ENCODE assay signal across 8 cellular contexts in the genomic region with DNA sequence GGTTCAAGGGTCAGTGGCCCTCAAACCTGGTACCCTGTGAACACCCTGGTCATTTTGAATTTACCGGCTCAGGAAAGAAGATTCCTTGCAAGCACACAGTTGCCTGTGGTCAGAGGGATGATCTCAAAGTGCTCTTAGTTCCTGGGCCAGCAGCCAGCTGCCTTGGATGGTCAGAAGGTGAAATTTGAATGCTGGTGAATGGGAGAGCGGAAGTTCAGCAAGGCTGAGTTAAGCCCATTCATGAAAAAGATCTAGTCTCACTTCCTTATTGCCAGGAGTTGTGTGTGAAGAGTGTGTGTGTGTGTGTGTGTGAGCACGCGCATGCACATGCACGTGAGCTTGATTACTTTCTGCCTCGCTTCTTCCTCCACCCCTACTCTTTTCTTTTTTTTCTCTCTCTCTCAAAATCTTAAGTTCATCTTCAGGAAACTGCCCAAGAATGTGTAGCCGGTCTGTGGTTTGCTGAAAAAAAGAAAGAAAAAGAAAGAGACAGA.
DNase-seq lines count a peak whose midpoint lies in the region; ATAC-seq lines count a peak whose summit lies in the region.

No MANE protein-coding gene starts in this region.

- peak overlapping the region; percentile 73 for H3K4me3 Mint-ChIP-seq in activated CD4-positive, alpha-beta T cell treated with anti-CD3 and anti-CD28 coated beads, Interleukin-2, amount 10 ng/mL, durations not matched to agents 24 days and 14 days
- peak overlapping the region; percentile 52 to 72 for H3K4me3 Mint-ChIP-seq in effector memory CD8-positive, alpha-beta T cell

- peak; percentile 40 for ATAC-seq in HG02759 (IDR thresholded peaks at IDR 0.05; ENCODE audit: unreplicated experiment)
- peak; percentile 66 for ATAC-seq in effector memory CD8-positive, alpha-beta T cell (replicated peaks)

- peaks cover 60% of the 10 kb centered on the region for H3K4me1 Mint-ChIP-seq in activated CD4-positive, alpha-beta T cell treated with anti-CD3 and anti-CD28 coated beads, Interleukin-2, amount 10 ng/mL, durations not matched to agents 24 days and 14 days
- H3K4me1 Mint-ChIP-seq in effector memory CD8-positive, alpha-beta T cell (ENCODE audit: low read depth in 2 of 2), result peaks cover 28 to 31% of the 10 kb centered on the region in 2 donors

- H3K27me3 Mint-ChIP-seq in activated CD4-positive, alpha-beta T cell treated with anti-CD3 and anti-CD28 coated beads, Interleukin-2, amount 10 ng/mL, durations not matched to agents 24 days and 14 days, result no peaks in the 10 kb centered on the region
- H3K27me3 Mint-ChIP-seq in effector memory CD8-positive, alpha-beta T cell, result peaks cover 17 to 32% of the 10 kb centered on the region in 2 donors

- intact Hi-C loops in activated CD4-positive, alpha-beta T cell treated with anti-CD3 and anti-CD28 coated beads, Interleukin-2, amount 10 ng/mL, durations not matched to agents 24 days and 14 days (cut with micrococcal nuclease), result loop anchor here (5.0 kb wide), 2 partner anchors 99 to 246 kb away; a partner anchor contains a TSS

- no peak for DNase-seq in activated CD4-positive, alpha-beta T cell treated with anti-CD3 and anti-CD28 coated beads, Interleukin-2, amount 10 ng/mL, durations not matched to agents 24 days and 14 days
- no peak for DNase-seq in activated CD4-positive, alpha-beta T cell treated with anti-CD3 and anti-CD28 coated beads for 1 hour
- DNase-seq in NOMO-1 treated with dmso at 0.1 percent for 144 hours (lab: John Stamatoyannopoulos, UW; ENCODE audit: unreplicated experiment), result peak; percentile 96
- no peak for DNase-seq in effector memory CD8-positive, alpha-beta T cell
- peak; percentile 18 for DNase-seq in non-pigmented ciliary epithelial cell (ENCODE audit: low read depth)
- DNase-seq in NCI-H2171 treated with DMSO at 0.1 percent for 48 hours (lab: John Stamatoyannopoulos, UW), result no peak
- no peak for DNase-seq in ecto neural progenitor cell (ENCODE audit: low spot score)

- H3K36me3 Mint-ChIP-seq in activated CD4-positive, alpha-beta T cell treated with anti-CD3 and anti-CD28 coated beads, Interleukin-2, amount 10 ng/mL, durations not matched to agents 24 days and 14 days (ENCODE audit: low read depth), result no peaks in the 10 kb centered on the region
- H3K36me3 Mint-ChIP-seq in effector memory CD8-positive, alpha-beta T cell (ENCODE audit: insufficient read depth), result peaks cover 8% of the 10 kb centered on the region

- peaks cover 4% of the 10 kb centered on the region for H3K9me3 Mint-ChIP-seq in activated CD4-positive, alpha-beta T cell treated with anti-CD3 and anti-CD28 coated beads, Interleukin-2, amount 10 ng/mL, durations not matched to agents 24 days and 14 days
- H3K9me3 Mint-ChIP-seq in effector memory CD8-positive, alpha-beta T cell, result no peaks in the 10 kb centered on the region

- H3K27ac Mint-ChIP-seq in activated CD4-positive, alpha-beta T cell treated with anti-CD3 and anti-CD28 coated beads, Interleukin-2, amount 10 ng/mL, durations not matched to agents 24 days and 14 days, result peak overlapping the region; percentile 89
- H3K27ac Mint-ChIP-seq in effector memory CD8-positive, alpha-beta T cell, result peak overlapping the region; percentile 11 to 79

Comparison
In these comparisons a context has a peak if more than half of its experiments do, and no peak if none do; other contexts are left out.
1. DNase-seq: peak in NOMO-1 treated with dmso at 0.1 percent for 144 hours (single experiment) and non-pigmented ciliary epithelial cell (single experiment); none in activated CD4-positive, alpha-beta T cell treated with anti-CD3 and anti-CD28 coated beads, Interleukin-2, amount 10 ng/mL, durations not matched to agents 24 days and 14 days (single experiment), activated CD4-positive, alpha-beta T cell treated with anti-CD3 and anti-CD28 coated beads for 1 hour (single experiment), effector memory CD8-positive, alpha-beta T cell (0 of 3), NCI-H2171 treated with DMSO at 0.1 percent for 48 hours (single experiment) and ecto neural progenitor cell (single experiment).